14 cellular contexts compared by ENCODE assay signal in genomic region chr9:124047106-124047716, GRCh38. TPM values are rescaled to one million over a fixed set of nuclear protein-coding genes. Genes with fewer than 3 reads are reported as not detected.
DNase-seq lines count a peak whose midpoint lies in the region; ATAC-seq and TF ChIP-seq lines count a peak whose summit lies in the region.
"Had no signal": no experiment of that assay in that cellular context is flagged by ENCODE, and none has a peak within 500 bp of the region (broad histone marks: within the 10 kb centered on the region; RNA-seq: fewer than 3 reads in every experiment).

No MANE protein-coding gene starts in this region.

- H3K4me1 Mint-ChIP-seq in T-helper 2 cell treated with Interferon-gamma antibody and Interleukin-4, amounts not matched to agents 5 μg/mL and 100 μg/mL, for 36 hours (ENCODE audit: low read depth): no peaks in the 10 kb centered on the region

- H3K36me3 Mint-ChIP-seq in T-helper 2 cell treated with Interferon-gamma antibody and Interleukin-4, amounts not matched to agents 5 μg/mL and 100 μg/mL, for 36 hours (ENCODE audit: low read depth): no peaks in the 10 kb centered on the region

- TF ChIP-seq POLR2A in GM18505 (IDR thresholded peaks at IDR 0.05; ENCODE audit: borderline replicate concordance, extremely low read depth, insufficient read depth, insufficient read length): no peak

- no peak for TF ChIP-seq CTCF in omental fat pad (IDR thresholded peaks at IDR 0.05)

- no peak overlapping the region for H3K4me3 Mint-ChIP-seq in T-helper 2 cell treated with Interferon-gamma antibody and Interleukin-4, amounts not matched to agents 5 μg/mL and 100 μg/mL, for 36 hours

- H3K27me3 Mint-ChIP-seq in T-helper 2 cell treated with Interferon-gamma antibody and Interleukin-4, amounts not matched to agents 5 μg/mL and 100 μg/mL, for 36 hours (ENCODE audit: low read depth): peaks cover 64% of the 10 kb centered on the region

- H3K9me3 Mint-ChIP-seq in T-helper 2 cell treated with Interferon-gamma antibody and Interleukin-4, amounts not matched to agents 5 μg/mL and 100 μg/mL, for 36 hours: no peaks in the 10 kb centered on the region

- ATAC-seq in omental fat pad (ENCODE audit: low FRiP score) (peak; percentile 38), HG03469 (IDR thresholded peaks at IDR 0.05; ENCODE audit: unreplicated experiment) (no peak), GM18505 (IDR thresholded peaks at IDR 0.05; ENCODE audit: unreplicated experiment) (no peak)
- ATAC-seq: Panc1, Right ventricle myocardium inferior had no signal

- no peak overlapping the region for H3K27ac Mint-ChIP-seq in T-helper 2 cell treated with Interferon-gamma antibody and Interleukin-4, amounts not matched to agents 5 μg/mL and 100 μg/mL, for 36 hours

- DNase-seq in DMS 273 treated with DMSO at 0.1 percent for 48 hours (lab: John Stamatoyannopoulos, UW) (peak; percentile 20), NCI-H526 treated with DMSO at 0.1 percent for 48 hours (lab: John Stamatoyannopoulos, UW) (peak; percentile 6), dermis blood vessel endothelial cell (peak; percentile 62), omental fat pad (ENCODE audit: low spot score) (no peak), AG08396 (ENCODE audit: low spot score) (no peak)
- DNase-seq in T-helper 2 cell treated with Interferon-gamma antibody and Interleukin-4, amounts not matched to agents 5 μg/mL and 100 μg/mL, for 36 hours (ENCODE audit: low spot score): no peak
- DNase-seq: NCI-H1092, NCI-H2081 treated with DMSO at 0.1 percent for 48 hours, NCI-H510A, T-helper 1 cell had no signal

RNA-seq across cellular contexts. Expression of gene LHX2, which starts 35.6 kb away (rescaled TPM):
- total RNA-seq in dermis blood vessel endothelial cell: not detected in 2 replicates
- total RNA-seq in omental fat pad: not detected
- total RNA-seq: Right ventricle myocardium inferior had no signal

Comparison
In these comparisons a context has a peak if more than half of its experiments do, and no peak if none do; other contexts are left out.
1. DNase-seq: peak in DMS 273 treated with DMSO at 0.1 percent for 48 hours (single experiment), NCI-H526 treated with DMSO at 0.1 percent for 48 hours (single experiment) and dermis blood vessel endothelial cell (single experiment); none in omental fat pad (single experiment), T-helper 2 cell treated with Interferon-gamma antibody and Interleukin-4, amounts not matched to agents 5 μg/mL and 100 μg/mL, for 36 hours (single experiment) and AG08396 (single experiment).